13 cellular contexts compared by ENCODE assay signal in the genomic region with DNA sequence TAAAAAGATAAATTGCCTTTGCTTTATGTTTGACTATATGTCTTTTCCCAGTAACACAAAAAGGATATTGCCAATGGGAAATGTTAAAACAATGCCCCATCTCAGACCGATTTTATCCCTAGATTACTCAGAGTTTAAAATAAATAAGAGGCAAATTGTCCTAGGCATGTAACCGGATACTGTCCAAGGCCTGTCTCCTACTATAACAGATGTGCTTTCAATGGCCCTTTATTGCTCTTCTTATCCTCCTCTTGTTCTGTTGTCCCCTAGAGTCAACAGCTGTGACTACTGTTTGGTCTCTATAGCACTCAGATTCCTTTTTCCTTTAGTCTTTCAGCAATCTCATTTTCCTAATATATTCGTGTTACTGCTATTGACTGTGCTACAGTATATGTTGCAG.
DNase-seq lines count a peak whose midpoint lies in the region; TF ChIP-seq lines count a peak whose summit lies in the region.
"Had no signal": no experiment of that assay in that cellular context is flagged by ENCODE, and none has a peak within 500 bp of the region (broad histone marks: within the 10 kb centered on the region; RNA-seq: fewer than 3 reads in every experiment).

No MANE protein-coding gene starts in this region.

- no peaks in the 10 kb centered on the region for H4K20me1 ChIP-seq in Karpas-422 (ENCODE audit: insufficient read depth, low read depth, low read length)

- no peak for TF ChIP-seq CTCF in foreskin fibroblast (IDR thresholded peaks at IDR 0.05; ENCODE audit: low read depth, low read length)
- no peak for TF ChIP-seq CTCF in HFFc6 (IDR thresholded peaks at IDR 0.05)

- no peaks in the 10 kb centered on the region for H3K9me3 Mint-ChIP-seq in HFFc6
- H3K9me3 Mint-ChIP-seq: activated T-helper 2 cell treated with anti-CD3 and anti-CD28 coated beads, Interferon-gamma antibody, Interleukin-2, Interleukin-4, amounts not matched to agents 10 μg/mL and 5 μg/mL and 100 μg/mL, durations not matched to agents 14 hours and 24 hours and 36 hours had no signal

- H3K9me2 ChIP-seq in Karpas-422 (replicated peaks; ENCODE audit: insufficient read depth, low read length) = no peaks in the 10 kb centered on the region
- H3K9me2 ChIP-seq: SK-N-SH had no signal

- no peak overlapping the region for H3K9ac ChIP-seq in Karpas-422 (ENCODE audit: low read length)
- H3K9ac ChIP-seq: SK-N-SH had no signal

- H3K27me3 Mint-ChIP-seq in HFFc6 (ENCODE audit: insufficient read depth) = 0 out of 2 replicates have a peak, but pooled peaks cover 2% of the 10 kb centered on the region
- H3K27me3 Mint-ChIP-seq: activated CD4-positive, alpha-beta memory T cell treated with anti-CD3 and anti-CD28 coated beads, Interleukin-2, amount 10 ng/mL, durations not matched to agents 7 days and 5 days had no signal

- H3K4me2 ChIP-seq in Karpas-422 (ENCODE audit: low read depth, low read length, poor library complexity, severe bottlenecking) = no peak overlapping the region
- H3K4me2 ChIP-seq: SK-N-SH had no signal

- no peak overlapping the region for H3K4me3 Mint-ChIP-seq in HFFc6
- H3K4me3 Mint-ChIP-seq: activated CD4-positive, alpha-beta memory T cell treated with anti-CD3 and anti-CD28 coated beads, Interleukin-2, amount 10 ng/mL, durations not matched to agents 7 days and 5 days had no signal

- H3K27me3 ChIP-seq in Karpas-422 (ENCODE audit: low read length) = no peaks in the 10 kb centered on the region
- H3K27me3 ChIP-seq: transverse colon had no signal

- no peaks in the 10 kb centered on the region for H3K9me3 ChIP-seq in Karpas-422 (ENCODE audit: low read length)
- H3K9me3 ChIP-seq: SK-N-SH, transverse colon had no signal

- H3K4me3 ChIP-seq in foreskin fibroblast (ENCODE audit: low read depth in 1 of 2, low read length in 2 of 2) = no peak overlapping the region
- no peak overlapping the region for H3K4me3 ChIP-seq in Karpas-422 (ENCODE audit: low read length)
- H3K4me3 ChIP-seq: transverse colon had no signal

- DNase-seq in NCI-H1105 treated with DMSO at 0.1 percent for 48 hours (lab: John Stamatoyannopoulos, UW) (peak; percentile 33), NCI-H1105 (lab: John Stamatoyannopoulos, UW) (no peak), NCI-H526 treated with DMSO at 0.1 percent for 48 hours (lab: John Stamatoyannopoulos, UW) (peak; percentile 23), foreskin fibroblast (peak; percentile 0 to 1), substantia nigra (lab: John Stamatoyannopoulos, UW) (peak in 7 of 49 donors; percentile 0 to 39 (median 1)), HFFc6 (no peak), Karpas-422 (no peak), activated T-cell treated with anti-CD3 and anti-CD28 coated beads for 4 hours (no peak)
- DNase-seq: activated CD4-positive, alpha-beta memory T cell treated with anti-CD3 and anti-CD28 coated beads, Interleukin-2, amount 10 ng/mL, durations not matched to agents 7 days and 5 days; SK-N-SH; stimulated activated CD4-positive, alpha-beta T cell treated with anti-CD3 and anti-CD28 coated beads, Interleukin-1b, Interleukin-23, amount 100 ng/mL, for 48 hours; transverse colon had no signal

- no peak overlapping the region for H2AFZ ChIP-seq in Karpas-422 (ENCODE audit: low read length)

- H3K27ac Mint-ChIP-seq in HFFc6 = no peak overlapping the region
- H3K27ac Mint-ChIP-seq: activated CD4-positive, alpha-beta memory T cell treated with anti-CD3 and anti-CD28 coated beads, Interleukin-2, amount 10 ng/mL, durations not matched to agents 7 days and 5 days; activated T-helper 2 cell treated with anti-CD3 and anti-CD28 coated beads, Interferon-gamma antibody, Interleukin-2, Interleukin-4, amounts not matched to agents 10 μg/mL and 5 μg/mL and 100 μg/mL, durations not matched to agents 14 hours and 24 hours and 36 hours had no signal

- no peaks in the 10 kb centered on the region for H3K36me3 Mint-ChIP-seq in HFFc6 (ENCODE audit: low read depth)

- peak overlapping the region; percentile 21 for H3K27ac ChIP-seq in substantia nigra (ENCODE audit: low read depth, low read length, poor library complexity, severe bottlenecking)
- no peak overlapping the region for H3K27ac ChIP-seq in Karpas-422 (ENCODE audit: low read length)
- H3K27ac ChIP-seq: transverse colon had no signal

- peaks cover 18% of the 10 kb centered on the region for H3K4me1 Mint-ChIP-seq in HFFc6 (ENCODE audit: low read depth)
- H3K4me1 Mint-ChIP-seq: activated CD4-positive, alpha-beta memory T cell treated with anti-CD3 and anti-CD28 coated beads, Interleukin-2, amount 10 ng/mL, durations not matched to agents 7 days and 5 days had no signal

- H3K36me3 ChIP-seq in Karpas-422 (ENCODE audit: insufficient read depth, low read length) = no peaks in the 10 kb centered on the region
- H3K36me3 ChIP-seq: transverse colon had no signal

- no peaks in the 10 kb centered on the region for H3K79me2 ChIP-seq in Karpas-422 (ENCODE audit: low read length)

- no peaks in the 10 kb centered on the region for H3K4me1 ChIP-seq in Karpas-422 (ENCODE audit: low read length)
- H3K4me1 ChIP-seq: transverse colon had no signal

Comparison
In these comparisons a context has a peak if more than half of its experiments do, and no peak if none do; other contexts are left out.
1. DNase-seq: peak in NCI-H1105 treated with DMSO at 0.1 percent for 48 hours (single experiment), NCI-H526 treated with DMSO at 0.1 percent for 48 hours (single experiment) and foreskin fibroblast (2 of 2); none in NCI-H1105 (single experiment), HFFc6 (single experiment), Karpas-422 (single experiment) and activated T-cell treated with anti-CD3 and anti-CD28 coated beads for 4 hours (single experiment).